In the genomic region with DNA sequence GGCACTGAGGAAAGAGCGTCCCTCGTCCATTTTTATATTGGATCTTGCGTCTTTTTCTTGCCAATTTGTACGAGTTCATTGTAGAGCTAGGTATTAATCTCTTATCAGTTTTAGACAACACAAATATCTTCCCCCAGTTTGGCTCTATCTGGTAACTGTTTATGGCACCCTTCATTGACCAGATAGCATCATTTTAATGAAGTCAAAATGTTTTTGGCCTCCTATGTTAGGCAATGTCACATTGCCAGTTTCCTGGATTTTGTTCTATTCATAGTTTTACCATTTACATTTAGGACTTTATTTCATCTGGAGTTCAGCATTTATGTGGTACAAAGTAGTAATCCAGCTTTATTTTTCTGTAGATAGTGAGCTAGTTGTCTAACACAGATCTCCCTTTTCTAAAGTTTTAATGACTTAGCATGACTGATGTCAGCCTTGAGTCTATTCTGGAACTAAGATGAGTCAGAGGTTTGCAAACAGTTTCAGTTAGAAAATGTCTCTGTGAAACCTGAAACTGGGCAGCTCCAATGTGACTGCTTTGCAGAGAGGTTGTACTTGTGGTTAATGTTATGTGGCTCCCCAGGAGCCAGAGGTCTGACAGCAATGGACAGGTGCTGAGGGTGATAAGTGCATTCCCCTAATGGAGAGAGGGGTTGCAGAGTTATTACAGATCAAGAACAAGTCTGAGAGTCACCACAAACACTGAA, we compare ENCODE assay signal across 9 cellular contexts. TPM values are rescaled to one million over a fixed set of nuclear protein-coding genes. Genes with fewer than 3 reads are reported as not detected.
DNase-seq lines count a peak whose midpoint lies in the region; ATAC-seq and TF ChIP-seq lines count a peak whose summit lies in the region.
"Had no signal": no experiment of that assay in that cellular context is flagged by ENCODE, and none has a peak within 500 bp of the region (broad histone marks: within the 10 kb centered on the region; RNA-seq: fewer than 3 reads in every experiment).

No MANE protein-coding gene starts in this region.

- H3K27ac ChIP-seq in body of pancreas: peak overlapping the region; percentile 78 to 88 (median 86)
- H3K27ac ChIP-seq in dorsolateral prefrontal cortex: peak overlapping the region in 19 of 59 donors; percentile 4 to 72 (median 37)

- H3K4me3 Mint-ChIP-seq in CD14-positive monocyte: peak overlapping the region in 1 of 2 donors; percentile 39
- H3K4me3 Mint-ChIP-seq: naive B cell had no signal

- TF ChIP-seq CTCF in CD14-positive monocyte (IDR thresholded peaks at IDR 0.05) (no peak), body of pancreas (IDR thresholded peaks at IDR 0.05) (no peak), dorsolateral prefrontal cortex (IDR thresholded peaks at IDR 0.05 in 54 of 56, conservative IDR thresholded peaks at IDR 0.05 in 2 of 56; ENCODE audit: low read depth in 1 of 56, partially characterized antibody in 56 of 56) (no peak)

- H3K4me3 ChIP-seq in body of pancreas: no peak overlapping the region
- no peak overlapping the region for H3K4me3 ChIP-seq in dorsolateral prefrontal cortex

- no peaks in the 10 kb centered on the region for H3K36me3 ChIP-seq in body of pancreas (replicated peaks in 1 of 2; ENCODE audit: insufficient read depth in 1 of 2, low read depth in 2 of 2)

- DNase-seq in CD14-positive monocyte (ENCODE audit: low spot score) (no peak), NCI-H460 (ENCODE audit: extremely low read depth, low read depth) (peak; percentile 25), body of pancreas (peak; percentile 41 to 67 (median 60)), middle frontal gyrus (ENCODE audit: extremely low spot score, low spot score) (peak; percentile 31), dorsolateral prefrontal cortex (no peak), cerebellar nuclear complex (lab: John Stamatoyannopoulos, UW) (no peak)
- DNase-seq: naive B cell had no signal

- peaks cover 0 to 20% (median 7%) of the 10 kb centered on the region in 7 donors for H3K9me3 Mint-ChIP-seq in CD14-positive monocyte

- intact Hi-C loops in CD14-positive monocyte (cut with micrococcal nuclease): loop anchor here in 1 of 2 donors (10.0 kb wide), 1 partner anchor 86 kb away; the partner anchor contains the start of gene SCARB2
- intact Hi-C loops in body of pancreas (cut with DNase I): no loop called here
- intact Hi-C loops in dorsolateral prefrontal cortex (cut with DNase I): loop anchor here in 1 of 2 donors (10.0 kb wide), 1 partner anchor 86 kb away; the partner anchor contains the start of gene SCARB2

- H3K27me3 ChIP-seq in body of pancreas (no peaks in the 10 kb centered on the region), dorsolateral prefrontal cortex (no peaks in the 10 kb centered on the region)

- H3K9me3 ChIP-seq in body of pancreas: no peaks in the 10 kb centered on the region

- H3K4me1 ChIP-seq in body of pancreas: peaks cover 61% of the 10 kb centered on the region

- ATAC-seq in GM18868 (IDR thresholded peaks at IDR 0.05; ENCODE audit: unreplicated experiment): peak; percentile 97
- peak; percentile 98 for ATAC-seq in HG03025 (IDR thresholded peaks at IDR 0.05; ENCODE audit: low FRiP score, unreplicated experiment)
- ATAC-seq in body of pancreas: peak; percentile 79

- peak overlapping the region; percentile 37 to 91 (median 74) for H3K27ac Mint-ChIP-seq in CD14-positive monocyte
- H3K27ac Mint-ChIP-seq: naive B cell had no signal

- H3K36me3 Mint-ChIP-seq in CD14-positive monocyte: peaks cover 0 to 4% of the 10 kb centered on the region in 2 donors

- TF ChIP-seq POLR2A in body of pancreas (IDR thresholded peaks at IDR 0.05): peak in 2 of 3 donors; percentile 50 to 53

- H3K27me3 Mint-ChIP-seq in CD14-positive monocyte (ENCODE audit: low read depth in 3 of 3): no peaks in the 10 kb centered on the region

- 63 to 65% methylated on average over 4 of the region's 4 CpGs for WGBS in body of pancreas, 2 donors

- H3K4me1 Mint-ChIP-seq in CD14-positive monocyte: peaks cover 65% of the 10 kb centered on the region

RNA-seq across cellular contexts. Expression of gene STBD1, which starts 5.3 kb away (rescaled TPM):
- polyA plus RNA-seq in CD14-positive monocyte: 1 to 10 TPM; 1.2 to 1.5 TPM
- total RNA-seq in NCI-H460 (2014; rRNA removed; shearing (Covaris generic)): 1.9 and 3.3 TPM in 2 replicates
- 1.1 and 4.1 TPM in 2 replicates for polyA plus RNA-seq in NCI-H460 (2014; cell fraction: nucleus; rRNA removed)
- total RNA-seq in body of pancreas (1 to 10 TPM; 6.2 to 6.6 TPM), dorsolateral prefrontal cortex (1 to 10 TPM; 1.1 to 7.0 (median 3.3) TPM)

RNA-seq across cellular contexts. Expression of gene FAM47E, which starts 49.7 kb away (rescaled TPM):
- polyA plus RNA-seq in CD14-positive monocyte: not detected
- total RNA-seq in NCI-H460 (2014; rRNA removed; shearing (Covaris generic)): 0.30 and 0.78 TPM in 2 replicates
- 0.03 TPM in 1 of 2 replicates, not detected in the other for polyA plus RNA-seq in NCI-H460 (2014; cell fraction: nucleus; rRNA removed)
- total RNA-seq in body of pancreas: 10 to 100 TPM; 10.1 to 16.2 TPM
- 10 to 100 TPM in 118 of 120 experiments, 1 to 10 TPM in 2; 7.2 to 35.1 (median 21.0) TPM for total RNA-seq in dorsolateral prefrontal cortex

Comparison
In these comparisons a context has a peak if more than half of its experiments do, and no peak if none do; other contexts are left out.
1. DNase-seq: peak in NCI-H460 (single experiment), body of pancreas (4 of 4) and middle frontal gyrus (single experiment); none in CD14-positive monocyte (single experiment), dorsolateral prefrontal cortex (0 of 10) and cerebellar nuclear complex (0 of 2).
2. Peak in every context shown above with its lines, with median percentiles within 50 percentile points of each other: ATAC-seq.